In genomic region chr2:29931818-29932217, GRCh38 we compare ENCODE assay signal across 2 cellular contexts.
TF ChIP-seq lines count a peak whose summit lies in the region.

No MANE protein-coding gene starts in this region.

TF ChIP-seq in HepG2, 621 proteins besides CTCF, POLR2A, EP300 and RAD21:
- no peak for TF ChIP-seq NR1H2 (CRISPR knock-in tag; IDR thresholded peaks at IDR 0.05; ENCODE audit: borderline replicate concordance, low read depth)
- peak; percentile 51; the same call in 1 of the 2 replicates for TF ChIP-seq CREB1 (IDR thresholded peaks at IDR 0.05)
- no peak for TF ChIP-seq CREB1 (CRISPR knock-in tag; IDR thresholded peaks at IDR 0.05)
- TF ChIP-seq GLMP (CRISPR knock-in tag; IDR thresholded peaks at IDR 0.05; ENCODE audit: borderline replicate concordance), result no peak
- TF ChIP-seq ATF7 (IDR thresholded peaks at IDR 0.05), result peak; percentile 94
- TF ChIP-seq ATF7 (CRISPR knock-in tag; IDR thresholded peaks at IDR 0.05), result no peak
- no peak for TF ChIP-seq ZNF260 (CRISPR knock-in tag; IDR thresholded peaks at IDR 0.05; ENCODE audit: borderline replicate concordance, low read depth)
- no peak for TF ChIP-seq DZIP1 (CRISPR knock-in tag; IDR thresholded peaks at IDR 0.05)
- TF ChIP-seq NKX3-1 (CRISPR knock-in tag; IDR thresholded peaks at IDR 0.05), result no peak
- no peak for TF ChIP-seq GZF1 (CRISPR knock-in tag; IDR thresholded peaks at IDR 0.05)

TF ChIP-seq in K562, 482 proteins besides CTCF, POLR2A, EP300 and RAD21:
- TF ChIP-seq ZNF197 (CRISPR knock-in tag; IDR thresholded peaks at IDR 0.05; ENCODE audit: low read depth), result no peak
- peak; percentile 61 for TF ChIP-seq ATF3 (IDR thresholded peaks at IDR 0.05)
- no peak for TF ChIP-seq ATF3 (CRISPR knock-in tag; conservative IDR thresholded peaks at IDR 0.05)
- no peak for TF ChIP-seq MECOM (CRISPR knock-in tag; IDR thresholded peaks at IDR 0.05)
